ENCODE assay signal across 13 cellular contexts in genomic region chr1:245788269-245788668, GRCh38.
DNase-seq lines count a peak whose midpoint lies in the region; ATAC-seq, FAIRE-seq and TF ChIP-seq lines count a peak whose summit lies in the region.
"Had no signal": no experiment of that assay in that cellular context is flagged by ENCODE, and none has a peak within 500 bp of the region (broad histone marks: within the 10 kb centered on the region; RNA-seq: fewer than 3 reads in every experiment).

No MANE protein-coding gene starts in this region.

- peaks cover 4% of the 10 kb centered on the region for H3K36me3 Mint-ChIP-seq in activated naive CD8-positive, alpha-beta T cell treated with anti-CD3 and anti-CD28 coated beads for 36 hours

- no peaks in the 10 kb centered on the region for H3K4me1 Mint-ChIP-seq in activated naive CD8-positive, alpha-beta T cell treated with anti-CD3 and anti-CD28 coated beads for 36 hours
- H3K4me1 Mint-ChIP-seq: B cell had no signal

- no peak overlapping the region for H3K4me3 Mint-ChIP-seq in activated naive CD8-positive, alpha-beta T cell treated with anti-CD3 and anti-CD28 coated beads for 36 hours
- H3K4me3 Mint-ChIP-seq: B cell, T-cell had no signal

- H3K27ac Mint-ChIP-seq in activated naive CD8-positive, alpha-beta T cell treated with anti-CD3 and anti-CD28 coated beads for 36 hours: no peak overlapping the region
- H3K27ac Mint-ChIP-seq: B cell, T-cell had no signal

- no peaks in the 10 kb centered on the region for H3K9me3 Mint-ChIP-seq in activated naive CD8-positive, alpha-beta T cell treated with anti-CD3 and anti-CD28 coated beads for 36 hours
- H3K9me3 Mint-ChIP-seq: T-cell had no signal

- peak; percentile 98 for DNase-seq in A172 (ENCODE audit: low spot score)
- DNase-seq in H54 (ENCODE audit: insufficient read length, low spot score): peak; percentile 58
- DNase-seq in amniotic epithelial cell (ENCODE audit: low read depth): peak; percentile 98
- DNase-seq in glomerular visceral epithelial cell (ENCODE audit: extremely low spot score): peak; percentile 90
- no peak for DNase-seq in activated naive CD8-positive, alpha-beta T cell treated with anti-CD3 and anti-CD28 coated beads for 36 hours
- DNase-seq in AML-193 (lab: John Stamatoyannopoulos, UW): no peak
- no peak for DNase-seq in stimulated activated CD8-positive, alpha-beta memory T cell treated with anti-CD3 and anti-CD28 coated beads, Interleukin-4, amount 100 ng/mL, for 48 hours
- DNase-seq: activated gamma-delta T cell, NCI-H1105, spleen, T-cell had no signal

- no peaks in the 10 kb centered on the region for H3K27me3 Mint-ChIP-seq in activated naive CD8-positive, alpha-beta T cell treated with anti-CD3 and anti-CD28 coated beads for 36 hours
- H3K27me3 Mint-ChIP-seq: B cell, T-cell had no signal

- no peak for ATAC-seq in HG03045 (IDR thresholded peaks at IDR 0.05; ENCODE audit: unreplicated experiment)
- ATAC-seq: T-cell had no signal

- peak; percentile 70 for FAIRE-seq in H54 (lab: Jason Lieb, UNC)

- TF ChIP-seq POLR2A in H54 (IDR thresholded peaks at IDR 0.05; ENCODE audit: low read depth, low read length): no peak

Comparison
In these comparisons a context has a peak if more than half of its experiments do, and no peak if none do; other contexts are left out.
1. DNase-seq: peak in A172 (single experiment), H54 (single experiment), amniotic epithelial cell (single experiment) and glomerular visceral epithelial cell (single experiment); none in activated naive CD8-positive, alpha-beta T cell treated with anti-CD3 and anti-CD28 coated beads for 36 hours (single experiment), AML-193 (0 of 2) and stimulated activated CD8-positive, alpha-beta memory T cell treated with anti-CD3 and anti-CD28 coated beads, Interleukin-4, amount 100 ng/mL, for 48 hours (single experiment).